ENCODE assay signal across 8 cellular contexts in genomic region chr11:206516-207212, GRCh38. TPM values are rescaled to one million over a fixed set of nuclear protein-coding genes. Genes with fewer than 3 reads are reported as not detected.
A peak's percentile ranks its signal among the peaks of the same experiment; 100 is the strongest.
DNase-seq lines count a peak whose midpoint lies in the region; ATAC-seq and TF ChIP-seq lines count a peak whose summit lies in the region.

No MANE protein-coding gene starts in this region.

- H3K36me3 ChIP-seq in CD4-positive, alpha-beta memory T cell (ENCODE audit: insufficient read depth, low read length) = peaks cover 50% of the 10 kb centered on the region
- H3K36me3 ChIP-seq in H7 (replicated peaks; ENCODE audit: control insufficient read depth, insufficient read depth, low read length) (peaks cover 29% of the 10 kb centered on the region), RWPE2 (ENCODE audit: low read depth) (peaks cover 32% of the 10 kb centered on the region), ectodermal cell (ENCODE audit: control insufficient read depth, insufficient read depth, low read length) (peaks cover 13% of the 10 kb centered on the region), mucosa of descending colon (ENCODE audit: low read depth) (peaks cover 5% of the 10 kb centered on the region)

- TF ChIP-seq CTCF in RWPE2 (IDR thresholded peaks at IDR 0.05; ENCODE audit: poor library complexity, severe bottlenecking) (no peak), mucosa of descending colon (IDR thresholded peaks at IDR 0.05) (no peak)

- peak overlapping the region; percentile 98 for H3K27ac ChIP-seq in CD4-positive, alpha-beta memory T cell (ENCODE audit: low read depth, low read length)
- H3K27ac ChIP-seq in RWPE2 (ENCODE audit: poor library complexity, severe bottlenecking) (peak overlapping the region; percentile 95), ectodermal cell (ENCODE audit: insufficient read depth, low read depth, low read length, poor library complexity, severe bottlenecking) (no peak overlapping the region)

- CTCF ChIA-PET in CD4-positive, alpha-beta memory T cell (lab: Charles Lee; ENCODE audit: partially characterized antibody) = interaction anchor here (0.8 to 3.4 kb wide), 7 partner anchors 31 to 242 kb away, joined by 3 to 14 read pairs (median 5); partner anchors contain the start of genes PSMD13 and SIRT3

- H3K4me1 Mint-ChIP-seq in CD4-positive, alpha-beta memory T cell = peaks cover 29 to 80% (median 56%) of the 10 kb centered on the region in 4 donors

- 12 to 13% methylated on average over 39 of the region's 39 CpGs for WGBS in ectodermal cell, 2 experiments

- POLR2A ChIA-PET in CD4-positive, alpha-beta memory T cell (lab: Charles Lee; ENCODE audit: partially characterized antibody) = interaction anchor here (0.6 to 5.2 kb wide), 32 partner anchors 9 to 613 kb away, joined by 3 to 144 read pairs (median 8); partner anchors contain the start of genes B4GALNT4, IFITM1, NLRP6 and PGGHG

- peak overlapping the region; percentile 94 to 100 (median 99) for H3K4me3 Mint-ChIP-seq in CD4-positive, alpha-beta memory T cell

- H3K9me3 ChIP-seq in CD4-positive, alpha-beta memory T cell (ENCODE audit: control insufficient read depth in 1 of 2, low read length in 2 of 2) = no peaks in the 10 kb centered on the region
- no peaks in the 10 kb centered on the region for H3K9me3 ChIP-seq in RWPE2 (ENCODE audit: severe bottlenecking)
- no peaks in the 10 kb centered on the region for H3K9me3 ChIP-seq in ectodermal cell (ENCODE audit: control insufficient read depth, low read length)
- no peaks in the 10 kb centered on the region for H3K9me3 ChIP-seq in mucosa of descending colon

- H3K27ac Mint-ChIP-seq in CD4-positive, alpha-beta memory T cell = peak overlapping the region; percentile 99 to 100 (median 99)

- ATAC-seq in RWPE2 (ENCODE audit: low read depth) (peak; percentile 0; the same call in 1 of the 3 replicates), mucosa of descending colon (peak; percentile 37), GM19397 (IDR thresholded peaks at IDR 0.05; ENCODE audit: unreplicated experiment) (no peak), GM18909 (IDR thresholded peaks at IDR 0.05; ENCODE audit: poor library complexity, unreplicated experiment) (no peak)

- peak in 3 of 5 donors; percentile 15 to 21 (median 19) for DNase-seq in CD4-positive, alpha-beta memory T cell
- DNase-seq in H7 (peak; percentile 71), RWPE2 (ENCODE audit: low spot score) (no peak), mucosa of descending colon (peak; percentile 56 to 77 (median 71)), HuH-7.5 (ENCODE audit: low spot score) (no peak)

- H3K4me1 ChIP-seq in CD4-positive, alpha-beta memory T cell (ENCODE audit: insufficient read depth, low read length) = peaks cover 62% of the 10 kb centered on the region
- H3K4me1 ChIP-seq in RWPE2 (ENCODE audit: insufficient read depth, poor library complexity, severe bottlenecking) (peaks cover 10% of the 10 kb centered on the region), ectodermal cell (ENCODE audit: control insufficient read depth, insufficient read depth, low read length) (peaks cover 7% of the 10 kb centered on the region), mucosa of descending colon (ENCODE audit: low read depth) (peaks cover 21% of the 10 kb centered on the region)

- peaks cover 14 to 67% of the 10 kb centered on the region in 2 donors for H3K36me3 Mint-ChIP-seq in CD4-positive, alpha-beta memory T cell

- no peaks in the 10 kb centered on the region for H3K27me3 ChIP-seq in CD4-positive, alpha-beta memory T cell (ENCODE audit: insufficient read depth, low read length)
- H3K27me3 ChIP-seq in H7 (ENCODE audit: control insufficient read depth, insufficient read depth, low read length) (no peaks in the 10 kb centered on the region), RWPE2 (ENCODE audit: insufficient read depth, poor library complexity, severe bottlenecking) (no peaks in the 10 kb centered on the region), ectodermal cell (ENCODE audit: control insufficient read depth, insufficient read depth, low read length, poor library complexity, severe bottlenecking) (no peaks in the 10 kb centered on the region)

- peak overlapping the region; percentile 55 to 95 for H3K4me3 ChIP-seq in CD4-positive, alpha-beta memory T cell (ENCODE audit: low read length in 2 of 2)
- H3K4me3 ChIP-seq in H7 (ENCODE audit: insufficient read depth, low read depth, low read length) = peak overlapping the region; percentile 66
- peak overlapping the region; percentile 73 for H3K4me3 ChIP-seq in RWPE2 (ENCODE audit: severe bottlenecking)
- peak overlapping the region; percentile 84 for H3K4me3 ChIP-seq in ectodermal cell (ENCODE audit: insufficient read depth, low read depth, low read length)
- H3K4me3 ChIP-seq in mucosa of descending colon = peak overlapping the region; percentile 62

- H3K27me3 Mint-ChIP-seq in CD4-positive, alpha-beta memory T cell = no peaks in the 10 kb centered on the region

- intact Hi-C loops in CD4-positive, alpha-beta memory T cell (cut with micrococcal nuclease) = loop anchor here (1.0 to 2.0 kb wide), 8 partner anchors 30 to 603 kb away; partner anchors contain the start of genes IFITM1, PSMD13, PTDSS2 and RPLP2
- intact Hi-C loops in mucosa of descending colon (cut with DNase I, micrococcal nuclease) = no loop called here

- H3K9me3 Mint-ChIP-seq in CD4-positive, alpha-beta memory T cell = peaks cover 0 to 3% (median 0%) of the 10 kb centered on the region in 8 donors

RNA-seq across cellular contexts. Expression of gene BET1L, which starts 0.5 kb away (rescaled TPM):
- total RNA-seq in CD4-positive, alpha-beta memory T cell = 100 to 1,000 TPM; 122 to 129 TPM
- 10 to 100 TPM; 61.9 to 64.5 TPM for polyA plus RNA-seq in CD4-positive, alpha-beta memory T cell
- 21.5 and 23.7 TPM in 2 replicates for total RNA-seq in H7 (2014; rRNA removed; shearing (Covaris generic))
- 25.2 TPM for polyA plus RNA-seq in ectodermal cell (2013, experiment 1 of 4)
- polyA plus RNA-seq in ectodermal cell (2013, experiment 2 of 4) = 27.2 TPM
- polyA plus RNA-seq in ectodermal cell (2013, experiment 3 of 4) = 23.5 TPM
- polyA plus RNA-seq in ectodermal cell (2013, experiment 4 of 4) = 25.6 TPM
- total RNA-seq in mucosa of descending colon = 10 to 100 TPM; 51.5 to 59.9 (median 55.8) TPM

RNA-seq across cellular contexts. Expression of gene RIC8A, which starts 0.8 kb away (rescaled TPM):
- 100 to 1,000 TPM in 1 of 2 experiments, 10 to 100 TPM in 1; 96.7 to 111 TPM for total RNA-seq in CD4-positive, alpha-beta memory T cell
- 100 to 1,000 TPM in 1 of 2 donors, 10 to 100 TPM in 1; 91.2 to 106 TPM for polyA plus RNA-seq in CD4-positive, alpha-beta memory T cell
- 103 and 125 TPM in 2 replicates for total RNA-seq in H7 (2014; rRNA removed; shearing (Covaris generic))
- polyA plus RNA-seq in ectodermal cell (2013, experiment 1 of 4) = 75.2 TPM
- 71.5 TPM for polyA plus RNA-seq in ectodermal cell (2013, experiment 2 of 4)
- 54.4 TPM for polyA plus RNA-seq in ectodermal cell (2013, experiment 3 of 4)
- polyA plus RNA-seq in ectodermal cell (2013, experiment 4 of 4) = 54.7 TPM
- 10 to 100 TPM; 75.1 to 93.1 (median 82.2) TPM for total RNA-seq in mucosa of descending colon

RNA-seq across cellular contexts. Expression of gene SCGB1C1, which starts 13.8 kb away (rescaled TPM):
- total RNA-seq in CD4-positive, alpha-beta memory T cell = not detected
- not detected for polyA plus RNA-seq in CD4-positive, alpha-beta memory T cell
- total RNA-seq in H7 (2014; rRNA removed; shearing (Covaris generic)) = not detected in 2 replicates
- not detected for polyA plus RNA-seq in ectodermal cell (2013, experiment 1 of 4)
- not detected for polyA plus RNA-seq in ectodermal cell (2013, experiment 2 of 4)
- not detected for polyA plus RNA-seq in ectodermal cell (2013, experiment 3 of 4)
- polyA plus RNA-seq in ectodermal cell (2013, experiment 4 of 4) = not detected
- not detected for total RNA-seq in mucosa of descending colon

RNA-seq across cellular contexts. Expression of gene SIRT3, which starts 29.5 kb away (rescaled TPM):
- total RNA-seq in CD4-positive, alpha-beta memory T cell = 10 to 100 TPM; 26.5 to 30.7 TPM
- polyA plus RNA-seq in CD4-positive, alpha-beta memory T cell = 10 to 100 TPM; 11.2 to 11.6 TPM
- total RNA-seq in H7 (2014; rRNA removed; shearing (Covaris generic)) = 10.7 and 12.3 TPM in 2 replicates
- 20.7 TPM for polyA plus RNA-seq in ectodermal cell (2013, experiment 1 of 4)
- 25.2 TPM for polyA plus RNA-seq in ectodermal cell (2013, experiment 2 of 4)
- 16.8 TPM for polyA plus RNA-seq in ectodermal cell (2013, experiment 3 of 4)
- polyA plus RNA-seq in ectodermal cell (2013, experiment 4 of 4) = 23.6 TPM
- total RNA-seq in mucosa of descending colon = 10 to 100 TPM; 19.3 to 22.1 (median 22.0) TPM

RNA-seq across cellular contexts. Expression of gene PSMD13, which starts 30.1 kb away (rescaled TPM):
- 100 to 1,000 TPM in 1 of 2 experiments, 10 to 100 TPM in 1; 99.9 to 107 TPM for total RNA-seq in CD4-positive, alpha-beta memory T cell
- polyA plus RNA-seq in CD4-positive, alpha-beta memory T cell = 100 to 1,000 TPM; 179 to 247 TPM
- 186 and 234 TPM in 2 replicates for total RNA-seq in H7 (2014; rRNA removed; shearing (Covaris generic))
- polyA plus RNA-seq in ectodermal cell (2013, experiment 1 of 4) = 174 TPM
- 172 TPM for polyA plus RNA-seq in ectodermal cell (2013, experiment 2 of 4)
- polyA plus RNA-seq in ectodermal cell (2013, experiment 3 of 4) = 121 TPM
- polyA plus RNA-seq in ectodermal cell (2013, experiment 4 of 4) = 131 TPM
- 100 to 1,000 TPM in 1 of 3 donors, 10 to 100 TPM in 2; 92.6 to 110 (median 96.4) TPM for total RNA-seq in mucosa of descending colon

Comparison
In these comparisons a context has a peak if more than half of its experiments do, and no peak if none do; other contexts are left out.
1. DNase-seq: peak in CD4-positive, alpha-beta memory T cell (3 of 5), H7 (single experiment) and mucosa of descending colon (3 of 3); none in RWPE2 (single experiment) and HuH-7.5 (single experiment).
2. ATAC-seq: peak in RWPE2 (single experiment) and mucosa of descending colon (single experiment); none in GM19397 (single experiment) and GM18909 (single experiment).
3. Peak in every context shown above with its lines, with median percentiles within 50 percentile points of each other: H3K4me3 ChIP-seq.